Comparison of ENCODE assay signal across 1 cellular context in genomic region chr14:92785601-92786426, GRCh38.
TF ChIP-seq lines count a peak whose summit lies in the region.

No MANE protein-coding gene starts in this region.

TF ChIP-seq in K562, 482 proteins besides CTCF, POLR2A, EP300 and RAD21 (continued from another document and continues in another):
- no peak for TF ChIP-seq ZFP91 (CRISPR knock-in tag; IDR thresholded peaks at IDR 0.05)
- TF ChIP-seq ZBTB2 (IDR thresholded peaks at IDR 0.05): no peak
- TF ChIP-seq ZNF785 (CRISPR knock-in tag; IDR thresholded peaks at IDR 0.05): no peak
- TF ChIP-seq ZBTB17 (CRISPR knock-in tag; IDR thresholded peaks at IDR 0.05): no peak
- TF ChIP-seq IRF1 (CRISPR knock-in tag; IDR thresholded peaks at IDR 0.05; ENCODE audit: borderline replicate concordance): no peak
- peak; percentile 47; the same call in 1 of the 2 replicates for TF ChIP-seq CEBPB (tag; IDR thresholded peaks at IDR 0.05)
- no peak for TF ChIP-seq HNRNPH1 (optimal IDR thresholded peaks at IDR 0.05; ENCODE audit: low read depth, low read length)
- TF ChIP-seq RHOXF2B (CRISPR knock-in tag; conservative IDR thresholded peaks at IDR 0.05): no peak
- no peak for TF ChIP-seq PCBP2 (IDR thresholded peaks at IDR 0.05; ENCODE audit: low read depth, low read length, poor library complexity, severe bottlenecking)
- TF ChIP-seq NR2F6 (CRISPR knock-in tag; IDR thresholded peaks at IDR 0.05): no peak
- no peak for TF ChIP-seq SREBF1 (IDR thresholded peaks at IDR 0.05; ENCODE audit: borderline replicate concordance, low read depth, low read length)
- no peak for TF ChIP-seq SAFB2 (IDR thresholded peaks at IDR 0.05; ENCODE audit: borderline replicate concordance, low read depth, low read length, severe bottlenecking)
- no peak for TF ChIP-seq DDX20 (tag; IDR thresholded peaks at IDR 0.05; ENCODE audit: low read depth)
- no peak for TF ChIP-seq U2AF1 (optimal IDR thresholded peaks at IDR 0.05; ENCODE audit: low read depth, low read length)
- TF ChIP-seq U2AF2 (optimal IDR thresholded peaks at IDR 0.05; ENCODE audit: low read depth, low read length): no peak
- no peak for TF ChIP-seq ZBTB34 (CRISPR knock-in tag; IDR thresholded peaks at IDR 0.05)
- no peak for TF ChIP-seq NUFIP1 (IDR thresholded peaks at IDR 0.05; ENCODE audit: partially characterized antibody)
- TF ChIP-seq BCL6 (CRISPR knock-in tag; IDR thresholded peaks at IDR 0.05): no peak
- TF ChIP-seq TFAP4 (CRISPR knock-in tag; IDR thresholded peaks at IDR 0.05; ENCODE audit: borderline replicate concordance): no peak
- TF ChIP-seq E2F6 (IDR thresholded peaks at IDR 0.05; ENCODE audit: borderline replicate concordance in 1 of 2, extremely low read depth in 1 of 2, insufficient read depth in 1 of 2, insufficient read length in 1 of 2, low read depth in 1 of 2, low read length in 1 of 2, poor library complexity in 1 of 2, severe bottlenecking in 1 of 2): no peak
- no peak for TF ChIP-seq NKRF (IDR thresholded peaks at IDR 0.05; ENCODE audit: borderline replicate concordance)
- TF ChIP-seq ZNF830 (CRISPR knock-in tag; IDR thresholded peaks at IDR 0.05): no peak
- TF ChIP-seq MBD2 (IDR thresholded peaks at IDR 0.05; ENCODE audit: borderline replicate concordance, low read depth): no peak
- TF ChIP-seq KAT7 (CRISPR knock-in tag; IDR thresholded peaks at IDR 0.05; ENCODE audit: borderline replicate concordance): no peak
- no peak for TF ChIP-seq ZNF780A (CRISPR knock-in tag; IDR thresholded peaks at IDR 0.05)
- TF ChIP-seq ARID1B (IDR thresholded peaks at IDR 0.05): peak; percentile 77
- TF ChIP-seq PHB (CRISPR knock-in tag; IDR thresholded peaks at IDR 0.05): no peak
- TF ChIP-seq FOXJ3 (CRISPR knock-in tag; IDR thresholded peaks at IDR 0.05): no peak
- no peak for TF ChIP-seq ZNF75A (CRISPR knock-in tag; IDR thresholded peaks at IDR 0.05)
- TF ChIP-seq ZNF639 (CRISPR knock-in tag; conservative IDR thresholded peaks at IDR 0.05 in 1 of 2, IDR thresholded peaks at IDR 0.05 in 1 of 2): no peak
- peak; percentile 13; the same call in 1 of the 2 replicates for TF ChIP-seq HDAC2 (IDR thresholded peaks at IDR 0.05)
- no peak for TF ChIP-seq SRSF1 (IDR thresholded peaks at IDR 0.05; ENCODE audit: low read depth, low read length)
- no peak for TF ChIP-seq GTF2E2 (tag; IDR thresholded peaks at IDR 0.05)
- TF ChIP-seq TARDBP (IDR thresholded peaks at IDR 0.05): no peak
- TF ChIP-seq ARID2 (IDR thresholded peaks at IDR 0.05): no peak
- TF ChIP-seq KLF1 (tag; IDR thresholded peaks at IDR 0.05): no peak
- no peak for TF ChIP-seq ZC3H4 (CRISPR knock-in tag; IDR thresholded peaks at IDR 0.05; ENCODE audit: borderline replicate concordance)
- TF ChIP-seq POLR2AphosphoS5 (IDR thresholded peaks at IDR 0.05; ENCODE audit: control insufficient read depth, insufficient read depth, low read depth, low read length): no peak
- TF ChIP-seq REST (CRISPR knock-in tag; IDR thresholded peaks at IDR 0.05; ENCODE audit: low read depth): no peak
- peak; percentile 7 for TF ChIP-seq MEIS2 (IDR thresholded peaks at IDR 0.05; ENCODE audit: partially characterized antibody)
- TF ChIP-seq ATF7 (IDR thresholded peaks at IDR 0.05): 0 out of 2 replicates have a peak, but pooled peaks have one; percentile 27
- TF ChIP-seq ZFP36 (IDR thresholded peaks at IDR 0.05; ENCODE audit: low read depth, low read length, partially characterized antibody): no peak
- 0 out of 2 replicates have a peak, but pooled peaks have one; percentile 41 for TF ChIP-seq L3MBTL2 (IDR thresholded peaks at IDR 0.05)
- no peak for TF ChIP-seq NR3C1 (CRISPR knock-in tag; IDR thresholded peaks at IDR 0.05)
- TF ChIP-seq CBX8 (IDR thresholded peaks at IDR 0.05; ENCODE audit: borderline replicate concordance, extremely low read depth, low read depth, low read length, poor library complexity, severe bottlenecking): no peak
- no peak for TF ChIP-seq PHF21A (IDR thresholded peaks at IDR 0.05; ENCODE audit: borderline replicate concordance, low read depth)
- no peak for TF ChIP-seq ZMIZ1 (IDR thresholded peaks at IDR 0.05; ENCODE audit: low read depth in 2 of 2, low read length in 2 of 2)
